31 cellular contexts compared by ENCODE assay signal in genomic region chr18:35807942-35808341, GRCh38.
"Had no signal": no experiment of that assay in that cellular context is flagged by ENCODE, and none has a peak within 500 bp of the region (broad histone marks: within the 10 kb centered on the region; RNA-seq: fewer than 3 reads in every experiment).

No MANE protein-coding gene starts in this region.

- H3K9me3 Mint-ChIP-seq: activated B cell treated with CpG ODN at 0.5 μM for 24 hours; activated naive CD4-positive, alpha-beta T cell treated with anti-CD3 and anti-CD28 coated beads, Interleukin-2, amount 10 ng/mL, durations not matched to agents 7 days and 5 days; activated naive CD8-positive, alpha-beta T cell treated with anti-CD3 and anti-CD28 coated beads, Interleukin-2, amount 10 ng/mL, durations not matched to agents 7 days and 5 days; dendritic cell treated with granulocyte-macrophage colony-stimulating factor and Interleukin-4, amounts not matched to agents 40 ng/mL and 50 ng/mL, for 4 days; endodermal cell had no signal

- H3K4me3 Mint-ChIP-seq: activated B cell treated with CpG ODN at 0.5 μM for 24 hours; activated CD8-positive, alpha-beta memory T cell treated with anti-CD3 and anti-CD28 coated beads, Interleukin-2, amount 10 ng/mL, durations not matched to agents 7 days and 5 days; activated CD8-positive, alpha-beta T cell treated with anti-CD3 and anti-CD28 coated beads, Interleukin-2, amount 10 ng/mL, durations not matched to agents 7 days and 5 days; activated naive CD4-positive, alpha-beta T cell treated with anti-CD3 and anti-CD28 coated beads, Interleukin-2, amount 10 ng/mL, durations not matched to agents 7 days and 5 days; activated naive CD8-positive, alpha-beta T cell treated with anti-CD3 and anti-CD28 coated beads, Interleukin-2, amount 10 ng/mL, durations not matched to agents 7 days and 5 days; activated T-cell treated with anti-CD3 and anti-CD28 coated beads, Interleukin-2, amount 50 U/mL, for 72 hours; central memory CD8-positive, alpha-beta T cell; dendritic cell treated with granulocyte-macrophage colony-stimulating factor and Interleukin-4, amounts not matched to agents 40 ng/mL and 50 ng/mL, for 4 days; endodermal cell had no signal

- H3K4me3 ChIP-seq: ascending aorta, coronary artery, dorsolateral prefrontal cortex, heart right ventricle had no signal

- H3K4me1 Mint-ChIP-seq: central memory CD8-positive, alpha-beta T cell had no signal

- H3K27ac Mint-ChIP-seq: activated B cell treated with CpG ODN at 0.5 μM for 24 hours; activated CD8-positive, alpha-beta memory T cell treated with anti-CD3 and anti-CD28 coated beads, Interleukin-2, amount 10 ng/mL, durations not matched to agents 7 days and 5 days; activated CD8-positive, alpha-beta T cell treated with anti-CD3 and anti-CD28 coated beads, Interleukin-2, amount 10 ng/mL, durations not matched to agents 7 days and 5 days; activated naive CD4-positive, alpha-beta T cell treated with anti-CD3 and anti-CD28 coated beads, Interleukin-2, amount 10 ng/mL, durations not matched to agents 7 days and 5 days; activated naive CD4-positive, alpha-beta T cell treated with anti-CD3 and anti-CD28 coated beads, Interleukin-2, amount 50 U/mL, for 72 hours; activated naive CD8-positive, alpha-beta T cell treated with anti-CD3 and anti-CD28 coated beads, Interleukin-2, amount 10 ng/mL, durations not matched to agents 7 days and 5 days; activated T-cell treated with anti-CD3 and anti-CD28 coated beads, Interleukin-2, amount 50 U/mL, for 72 hours; dendritic cell treated with granulocyte-macrophage colony-stimulating factor and Interleukin-4, amounts not matched to agents 40 ng/mL and 50 ng/mL, for 4 days; endodermal cell had no signal

- DNase-seq: activated B cell treated with CpG ODN at 0.5 μM for 24 hours; activated CD4-positive, alpha-beta T cell treated with anti-CD3 and anti-CD28 coated beads for 48 hours; activated CD4-positive, alpha-beta T cell treated with anti-CD3 and anti-CD28 coated beads, Interleukin-2, amount 50 U/mL, for 1 hour; activated CD4-positive, alpha-beta T cell treated with anti-CD3 and anti-CD28 coated beads, Interleukin-2, amount 50 U/mL, for 48 hours; activated CD8-positive, alpha-beta memory T cell treated with anti-CD3 and anti-CD28 coated beads, Interleukin-2, amount 10 ng/mL, durations not matched to agents 7 days and 5 days; activated CD8-positive, alpha-beta memory T cell treated with anti-CD3 and anti-CD28 coated beads, Interleukin-2, amount 50 U/mL, for 4 hours; activated CD8-positive, alpha-beta T cell treated with anti-CD3 and anti-CD28 coated beads, Interleukin-2, amount 10 ng/mL, durations not matched to agents 7 days and 5 days; activated gamma-delta T cell; activated naive CD4-positive, alpha-beta T cell; activated naive CD4-positive, alpha-beta T cell treated with anti-CD3 and anti-CD28 coated beads, Interleukin-2, amount 10 ng/mL, durations not matched to agents 7 days and 5 days; activated naive CD8-positive, alpha-beta T cell treated with anti-CD3 and anti-CD28 coated beads, Interleukin-2, amount 10 ng/mL, durations not matched to agents 7 days and 5 days; activated T-cell treated with anti-CD3 and anti-CD28 coated beads, Interleukin-2, amount 50 U/mL, for 1 hour; activated T-cell treated with anti-CD3 and anti-CD28 coated beads, Interleukin-2, amount 50 U/mL, for 72 hours; brain microvascular endothelial cell; dorsolateral prefrontal cortex; effector memory CD4-positive, alpha-beta T cell; endodermal cell; foreskin fibroblast; heart right ventricle; T-helper 2 cell had no signal

- H3K27ac ChIP-seq: ascending aorta, brain microvascular endothelial cell, coronary artery, dorsolateral prefrontal cortex, heart right ventricle, VCaP had no signal

- H3K36me3 ChIP-seq: ascending aorta, brain microvascular endothelial cell, heart right ventricle had no signal

- H3K36me3 Mint-ChIP-seq: activated CD8-positive, alpha-beta memory T cell treated with anti-CD3 and anti-CD28 coated beads, Interleukin-2, amount 10 ng/mL, durations not matched to agents 7 days and 5 days; activated naive CD4-positive, alpha-beta T cell treated with anti-CD3 and anti-CD28 coated beads, Interleukin-2, amount 10 ng/mL, durations not matched to agents 7 days and 5 days; activated naive CD8-positive, alpha-beta T cell treated with anti-CD3 and anti-CD28 coated beads, Interleukin-2, amount 10 ng/mL, durations not matched to agents 7 days and 5 days had no signal

- H3K27me3 ChIP-seq: ascending aorta, brain microvascular endothelial cell, heart right ventricle had no signal

- FAIRE-seq: bronchial epithelial cell, frontal cortex, TTC549 had no signal

- ATAC-seq: activated CD4-positive, CD25-positive, alpha-beta regulatory T cell treated with anti-CD3 and anti-CD28 coated beads, Interleukin-2, amount 50 U/mL, for 24 hours; activated CD8-positive, alpha-beta memory T cell treated with anti-CD3 and anti-CD28 coated beads, Interleukin-2, amount 10 ng/mL, durations not matched to agents 7 days and 5 days; activated CD8-positive, alpha-beta T cell treated with anti-CD3 and anti-CD28 coated beads, Interleukin-2, amount 10 ng/mL, durations not matched to agents 7 days and 5 days; activated naive CD4-positive, alpha-beta T cell treated with anti-CD3 and anti-CD28 coated beads, Interleukin-2, amount 50 U/mL, for 72 hours; activated T-cell treated with anti-CD3 and anti-CD28 coated beads, Interleukin-2, amount 50 U/mL, for 72 hours; esophagus mucosa; heart right ventricle had no signal

- H3K9me3 ChIP-seq: ascending aorta, heart right ventricle had no signal

- H3K4me1 ChIP-seq: ascending aorta had no signal
